ENCODE assay signal across 1 cellular context in the genomic region with DNA sequence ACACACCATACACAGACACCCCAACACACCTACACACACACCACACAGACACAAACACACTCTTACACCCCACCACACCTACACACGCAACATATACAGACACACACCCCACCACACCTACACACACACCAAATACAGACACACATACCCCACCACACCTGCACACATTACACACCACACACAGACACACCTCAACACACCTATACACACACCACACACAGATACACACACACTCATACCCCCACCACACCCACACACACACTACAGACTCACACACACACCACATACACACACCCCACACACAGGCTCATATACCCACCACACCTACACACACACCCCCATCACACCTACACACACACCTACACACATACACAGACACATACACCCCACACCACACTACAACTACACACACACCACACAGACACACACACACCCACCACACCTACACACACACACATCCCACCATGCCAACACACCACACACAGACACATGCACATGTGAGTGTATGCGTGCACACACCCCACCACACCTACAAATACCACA.
TF ChIP-seq lines count a peak whose summit lies in the region.

No MANE protein-coding gene starts in this region.

TF ChIP-seq in IMR-90, 13 proteins besides CTCF, POLR2A, EP300 and RAD21:
- TF ChIP-seq CEBPB (IDR thresholded peaks at IDR 0.05; ENCODE audit: low read depth, low read length): no peak
- TF ChIP-seq, protein P1, sequence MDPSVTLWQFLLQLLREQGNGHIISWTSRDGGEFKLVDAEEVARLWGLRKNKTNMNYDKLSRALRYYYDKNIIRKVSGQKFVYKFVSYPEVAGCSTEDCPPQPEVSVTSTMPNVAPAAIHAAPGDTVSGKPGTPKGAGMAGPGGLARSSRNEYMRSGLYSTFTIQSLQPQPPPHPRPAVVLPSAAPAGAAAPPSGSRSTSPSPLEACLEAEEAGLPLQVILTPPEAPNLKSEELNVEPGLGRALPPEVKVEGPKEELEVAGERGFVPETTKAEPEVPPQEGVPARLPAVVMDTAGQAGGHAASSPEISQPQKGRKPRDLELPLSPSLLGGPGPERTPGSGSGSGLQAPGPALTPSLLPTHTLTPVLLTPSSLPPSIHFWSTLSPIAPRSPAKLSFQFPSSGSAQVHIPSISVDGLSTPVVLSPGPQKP (IDR thresholded peaks at IDR 0.05; ENCODE audit: borderline replicate concordance, low read depth, low read length): no peak
- TF ChIP-seq MAZ (IDR thresholded peaks at IDR 0.05; ENCODE audit: borderline replicate concordance, low read depth, low read length): no peak
- TF ChIP-seq, protein P2, sequence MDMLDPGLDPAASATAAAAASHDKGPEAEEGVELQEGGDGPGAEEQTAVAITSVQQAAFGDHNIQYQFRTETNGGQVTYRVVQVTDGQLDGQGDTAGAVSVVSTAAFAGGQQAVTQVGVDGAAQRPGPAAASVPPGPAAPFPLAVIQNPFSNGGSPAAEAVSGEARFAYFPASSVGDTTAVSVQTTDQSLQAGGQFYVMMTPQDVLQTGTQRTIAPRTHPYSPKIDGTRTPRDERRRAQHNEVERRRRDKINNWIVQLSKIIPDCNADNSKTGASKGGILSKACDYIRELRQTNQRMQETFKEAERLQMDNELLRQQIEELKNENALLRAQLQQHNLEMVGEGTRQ (IDR thresholded peaks at IDR 0.05; ENCODE audit: low read depth, low read length): no peak
TF ChIP-seq in IMR-90: peak in this region for 0.
